In the genomic region with DNA sequence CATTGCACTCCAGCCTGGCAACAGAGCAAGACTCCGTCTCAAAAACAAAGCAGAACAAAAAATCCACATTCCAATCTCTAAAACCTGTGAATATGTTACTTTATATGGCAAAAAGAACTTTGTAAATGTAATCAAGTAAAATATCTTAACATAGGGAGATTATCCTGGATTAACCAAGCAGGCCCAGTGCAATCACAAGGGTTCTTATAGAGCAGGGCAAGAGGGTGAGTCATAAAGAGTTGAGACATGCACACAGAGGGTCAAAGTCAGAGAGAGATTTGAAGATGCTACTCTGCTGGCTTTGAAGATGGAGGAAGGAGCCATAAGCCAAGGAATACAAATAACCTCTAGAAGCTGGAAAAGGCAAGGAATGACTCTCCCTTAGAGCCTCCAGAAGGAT, we compare ENCODE assay signal across 19 cellular contexts.
DNase-seq lines count a peak whose midpoint lies in the region; ATAC-seq and TF ChIP-seq lines count a peak whose summit lies in the region.
"Had no signal": no experiment of that assay in that cellular context is flagged by ENCODE, and none has a peak within 500 bp of the region (broad histone marks: within the 10 kb centered on the region; RNA-seq: fewer than 3 reads in every experiment).

No MANE protein-coding gene starts in this region.

- TF ChIP-seq CTCF in fibroblast of mammary gland (conservative IDR thresholded peaks at IDR 0.05; ENCODE audit: control insufficient read depth, insufficient read depth, low read depth, low read length), result no peak
- TF ChIP-seq CTCF in retinal pigment epithelial cell (conservative IDR thresholded peaks at IDR 0.05; ENCODE audit: low read depth, low read length), result no peak
- TF ChIP-seq CTCF in foreskin keratinocyte (conservative IDR thresholded peaks at IDR 0.05), result no peak

- H3K4me3 ChIP-seq in fibroblast of mammary gland (ENCODE audit: control insufficient read depth, low read depth, low read length), result no peak overlapping the region
- H3K4me3 ChIP-seq in retinal pigment epithelial cell (ENCODE audit: low read length), result no peak overlapping the region
- H3K4me3 ChIP-seq: HAP-1, SK-N-MC had no signal

- no peak for ATAC-seq in foreskin keratinocyte

- peaks cover 8% of the 10 kb centered on the region for H3K27me3 ChIP-seq in foreskin keratinocyte

- peak; percentile 32 for DNase-seq in HCEC 1CT
- DNase-seq in RKO (ENCODE audit: low spot score), result peak; percentile 12
- peak; percentile 18 for DNase-seq in fibroblast of mammary gland (ENCODE audit: low read depth)
- peak; percentile 65 for DNase-seq in retinal pigment epithelial cell (ENCODE audit: low read depth)
- DNase-seq in foreskin keratinocyte, result no peak
- DNase-seq in NCI-H510A (lab: John Stamatoyannopoulos, UW), result no peak
- DNase-seq in C1 segment of cervical spinal cord (lab: John Stamatoyannopoulos, UW), result no peak
- DNase-seq: ACHN; DND-41; IMR-90; NCI-H1105; NCI-H2081; NCI-H2171 treated with DMSO at 0.1 percent for 48 hours; NCI-H446; NK-92 treated with Interleukin-12 subunit alpha and Interleukin-12 subunit beta, amount 100 ng/mL, for 24 hours; SHP77 had no signal

- no peaks in the 10 kb centered on the region for H3K4me1 ChIP-seq in foreskin keratinocyte
- H3K4me1 ChIP-seq: HAP-1 had no signal

- H3K27ac ChIP-seq in foreskin keratinocyte, result no peak overlapping the region
- H3K27ac ChIP-seq: HL-60, SK-N-MC had no signal

Comparison
In these comparisons a context has a peak if more than half of its experiments do, and no peak if none do; other contexts are left out.
1. DNase-seq: peak in HCEC 1CT (single experiment), RKO (single experiment), fibroblast of mammary gland (single experiment) and retinal pigment epithelial cell (single experiment); none in foreskin keratinocyte (0 of 2), NCI-H510A (single experiment) and C1 segment of cervical spinal cord (0 of 14).